Comparison of ENCODE assay signal across 8 cellular contexts in the genomic region with DNA sequence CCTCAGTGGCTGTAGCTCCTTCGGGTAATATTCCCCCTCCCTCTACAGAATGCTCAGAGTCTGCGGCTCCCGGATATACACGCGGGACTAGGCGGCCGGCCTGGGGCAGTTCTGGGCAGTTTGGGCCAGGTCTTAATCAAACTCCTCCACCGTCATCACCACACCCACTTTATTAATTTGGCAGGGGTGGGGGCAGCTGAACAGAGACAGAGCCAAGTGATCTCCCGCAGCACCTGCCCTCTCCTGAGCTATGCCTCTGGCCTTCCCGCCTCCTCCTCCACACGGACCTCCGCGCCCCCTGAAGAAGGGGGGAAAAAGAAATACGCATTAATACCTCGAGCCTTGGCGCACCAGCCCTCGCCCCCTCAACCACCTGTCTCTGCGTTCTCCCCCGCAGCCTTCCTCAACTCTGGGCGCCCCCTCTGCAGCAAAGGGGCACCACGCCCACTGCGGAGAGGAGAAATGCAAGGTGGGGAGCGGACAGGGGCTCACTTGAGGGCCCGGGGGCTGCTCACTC. TPM values are rescaled to one million over a fixed set of nuclear protein-coding genes. Genes with fewer than 3 reads are reported as not detected.
A peak's percentile ranks its signal among the peaks of the same experiment; 100 is the strongest.
DNase-seq lines count a peak whose midpoint lies in the region; ATAC-seq and TF ChIP-seq lines count a peak whose summit lies in the region.

No MANE protein-coding gene starts in this region.

- peaks cover 4 to 90% (median 50%) of the 10 kb centered on the region in 3 donors for H3K4me1 ChIP-seq in gastroesophageal sphincter

- peak overlapping the region; percentile 66 to 98 for H3K4me3 ChIP-seq in gastroesophageal sphincter

- no peaks in the 10 kb centered on the region for H3K9me3 ChIP-seq in gastroesophageal sphincter

- H3K27ac Mint-ChIP-seq in activated T-helper 17 cell treated with anti-CD3 and anti-CD28 coated beads, Interleukin-2, amount 50 U/mL, for 72 hours = peak overlapping the region; percentile 93

- TF ChIP-seq CTCF in gastroesophageal sphincter (IDR thresholded peaks at IDR 0.05) (no peak), omental fat pad (IDR thresholded peaks at IDR 0.05) (no peak)

- peaks cover 60% of the 10 kb centered on the region for H3K36me3 Mint-ChIP-seq in activated T-helper 17 cell treated with anti-CD3 and anti-CD28 coated beads, Interleukin-2, amount 50 U/mL, for 72 hours (ENCODE audit: low read depth)

- peak overlapping the region; percentile 92 for H3K4me3 Mint-ChIP-seq in activated T-helper 17 cell treated with anti-CD3 and anti-CD28 coated beads, Interleukin-2, amount 50 U/mL, for 72 hours

- peak overlapping the region; percentile 79 to 99 (median 98) for H3K27ac ChIP-seq in gastroesophageal sphincter

- WGBS in gastroesophageal sphincter (ENCODE audit: low coverage in 1 of 2), 2 donors = 0% methylated on average over 4 of the region's 24 CpGs; no CpG with 5 or more reads in 1 of the 2 donors

- TF ChIP-seq POLR2A in gastroesophageal sphincter (IDR thresholded peaks at IDR 0.05) = no peak

- no peak for TF ChIP-seq EP300 in gastroesophageal sphincter (IDR thresholded peaks at IDR 0.05)

- DNase-seq in NCI-H345 treated with DMSO at 0.1 percent for 48 hours (lab: John Stamatoyannopoulos, UW; ENCODE audit: unreplicated experiment) (peak; percentile 26), NCI-H345 (lab: John Stamatoyannopoulos, UW) (no peak), HT1080 (ENCODE audit: low read depth) (peak; percentile 24), omental fat pad (ENCODE audit: low spot score) (no peak), NCI-H226 (no peak), NCI-H446 (lab: John Stamatoyannopoulos, UW) (no peak)

- ATAC-seq in activated T-helper 17 cell treated with anti-CD3 and anti-CD28 coated beads, Interleukin-2, amount 50 U/mL, for 72 hours (replicated peaks) = peak; percentile 20
- ATAC-seq in gastroesophageal sphincter (peak; percentile 9), omental fat pad (ENCODE audit: low FRiP score) (peak; percentile 22)

- H3K36me3 ChIP-seq in gastroesophageal sphincter = peaks cover 0 to 27% of the 10 kb centered on the region in 2 donors

- no peaks in the 10 kb centered on the region for H3K9me3 Mint-ChIP-seq in activated T-helper 17 cell treated with anti-CD3 and anti-CD28 coated beads, Interleukin-2, amount 50 U/mL, for 72 hours

- no peaks in the 10 kb centered on the region for H3K27me3 Mint-ChIP-seq in activated T-helper 17 cell treated with anti-CD3 and anti-CD28 coated beads, Interleukin-2, amount 50 U/mL, for 72 hours

- H3K27me3 ChIP-seq in gastroesophageal sphincter = no peaks in the 10 kb centered on the region

- peaks cover 63% of the 10 kb centered on the region for H3K4me1 Mint-ChIP-seq in activated T-helper 17 cell treated with anti-CD3 and anti-CD28 coated beads, Interleukin-2, amount 50 U/mL, for 72 hours

RNA-seq across cellular contexts. Expression of a gene that starts 42.6 kb away (rescaled TPM):
- total RNA-seq in HT1080 (2014; rRNA removed; shearing (Covaris generic)) = 0.20 TPM in 1 of 2 replicates, not detected in the other
- polyA plus RNA-seq in HT1080 (2015; cell fraction: cytosol; rRNA removed) = 0.15 and 0.16 TPM in 2 replicates
- 0.18 and 0.29 TPM in 2 replicates for polyA plus RNA-seq in HT1080 (2015; cell fraction: nucleus; rRNA removed)
- total RNA-seq in activated T-helper 17 cell treated with anti-CD3 and anti-CD28 coated beads, Interleukin-2, amount 50 U/mL, for 72 hours = under 1 TPM; 0.06 to 0.24 TPM
- total RNA-seq in gastroesophageal sphincter (100 to 1,000 TPM in 1 of 4 donors, 10 to 100 TPM in 3; 38.9 to 114 (median 62.1) TPM), omental fat pad (100 to 1,000 TPM in 1 of 4 donors, 10 to 100 TPM in 3; 52.6 to 123 (median 76.9) TPM)

Comparison
In these comparisons a context has a peak if more than half of its experiments do, and no peak if none do; other contexts are left out.
1. DNase-seq: peak in NCI-H345 treated with DMSO at 0.1 percent for 48 hours (single experiment) and HT1080 (single experiment); none in NCI-H345 (single experiment), omental fat pad (single experiment), NCI-H226 (single experiment) and NCI-H446 (0 of 2).
2. RNA of a gene that starts 42.6 kb away (total RNA-seq): 52.6 to 123 TPM in omental fat pad and 38.9 to 114 TPM in gastroesophageal sphincter; 0.06 to 0.24 TPM in activated T-helper 17 cell treated with anti-CD3 and anti-CD28 coated beads, Interleukin-2, amount 50 U/mL, for 72 hours and 0.20 TPM in HT1080; every median in the first group is over 10 times any median in the second.
3. Peak in every context shown above with its lines, with median percentiles within 50 percentile points of each other: ATAC-seq.